ENCODE assay signal across 1 cellular context in genomic region chr2:190534310-190535118, GRCh38.
A peak's percentile ranks its signal among the peaks of the same experiment; 100 is the strongest.
TF ChIP-seq lines count a peak whose summit lies in the region.

Gene NEMP2, minus strand, starts transcription at chr2:190534722. Its CDS starts 67 bp downstream, at chr2:190534655.

TF ChIP-seq in HepG2, 621 proteins besides CTCF, POLR2A, EP300 and RAD21 (continued from another document and continues in another):
- TF ChIP-seq ZNF142 (CRISPR knock-in tag; IDR thresholded peaks at IDR 0.05) (peak; percentile 96), ZNF30 (CRISPR knock-in tag; IDR thresholded peaks at IDR 0.05) (no peak; the same call in 1 of the 2 replicates), HIVEP1 (CRISPR knock-in tag; IDR thresholded peaks at IDR 0.05) (peak; percentile 78), ZNF563 (CRISPR knock-in tag; IDR thresholded peaks at IDR 0.05) (peak; percentile 99), NFYB (CRISPR knock-in tag; IDR thresholded peaks at IDR 0.05) (peak; percentile 17; the same call in 1 of the 2 replicates), RORA (CRISPR knock-in tag; IDR thresholded peaks at IDR 0.05) (no peak), ZGPAT (CRISPR knock-in tag; IDR thresholded peaks at IDR 0.05) (peak; percentile 91), NFIC (IDR thresholded peaks at IDR 0.05; ENCODE audit: low read length) (no peak), ZNF75D (CRISPR knock-in tag; IDR thresholded peaks at IDR 0.05; ENCODE audit: borderline replicate concordance) (no peak), KDM5A (IDR thresholded peaks at IDR 0.05; ENCODE audit: borderline replicate concordance, low read length) (peak; percentile 55; the same call in 1 of the 2 replicates), MIXL1 (CRISPR knock-in tag; IDR thresholded peaks at IDR 0.05) (peak; percentile 12; the same call in 1 of the 2 replicates), GMEB2 (CRISPR knock-in tag; IDR thresholded peaks at IDR 0.05; ENCODE audit: low read depth) (peak; percentile 87), ZNF235 (CRISPR knock-in tag; IDR thresholded peaks at IDR 0.05; ENCODE audit: borderline replicate concordance) (peak; percentile 98; the same call in 1 of the 2 replicates), HCFC1 (IDR thresholded peaks at IDR 0.05; ENCODE audit: low read depth, low read length) (no peak; the same call in 1 of the 2 replicates), GABPA (IDR thresholded peaks at IDR 0.05; ENCODE audit: low read depth, low read length) (peak; percentile 56), GABPA (CRISPR knock-in tag; IDR thresholded peaks at IDR 0.05; ENCODE audit: low read depth) (peak; percentile 68), ZNF496 (CRISPR knock-in tag; IDR thresholded peaks at IDR 0.05; ENCODE audit: insufficient replicate concordance) (no peak), ZNF569 (CRISPR knock-in tag; IDR thresholded peaks at IDR 0.05; ENCODE audit: borderline replicate concordance) (no peak; the same call in 1 of the 2 replicates), ZNF709 (CRISPR knock-in tag; IDR thresholded peaks at IDR 0.05) (peak; percentile 99), ZBTB43 (CRISPR knock-in tag; conservative IDR thresholded peaks at IDR 0.05) (peak; percentile 86), ZKSCAN1 (IDR thresholded peaks at IDR 0.05; ENCODE audit: low read length) (0 out of 2 replicates have a peak, but pooled peaks have one; percentile 24), SETDB1 (CRISPR knock-in tag; IDR thresholded peaks at IDR 0.05; ENCODE audit: borderline replicate concordance) (no peak), GZF1 (CRISPR knock-in tag; IDR thresholded peaks at IDR 0.05) (no peak), HNRNPH1 (optimal IDR thresholded peaks at IDR 0.05; ENCODE audit: low read depth, low read length) (no peak), ZNF841 (CRISPR knock-in tag; IDR thresholded peaks at IDR 0.05; ENCODE audit: borderline replicate concordance) (peak; percentile 96), ZFP82 (CRISPR knock-in tag; IDR thresholded peaks at IDR 0.05; ENCODE audit: borderline replicate concordance) (peak; percentile 99), RBM39 (IDR thresholded peaks at IDR 0.05; ENCODE audit: low read depth, low read length, poor library complexity, severe bottlenecking) (peak; percentile 93), ZNF232 (CRISPR knock-in tag; IDR thresholded peaks at IDR 0.05; ENCODE audit: borderline replicate concordance) (peak; percentile 58; the same call in 1 of the 2 replicates), ZIK1 (CRISPR knock-in tag; IDR thresholded peaks at IDR 0.05; ENCODE audit: borderline replicate concordance, low read depth) (peak; percentile 98; the same call in 1 of the 2 replicates), NFIB (CRISPR knock-in tag; IDR thresholded peaks at IDR 0.05; ENCODE audit: borderline replicate concordance) (no peak), ZNF816 (CRISPR knock-in tag; IDR thresholded peaks at IDR 0.05; ENCODE audit: borderline replicate concordance) (peak; percentile 99), TBP (CRISPR knock-in tag; IDR thresholded peaks at IDR 0.05) (no peak), YEATS4 (CRISPR knock-in tag; IDR thresholded peaks at IDR 0.05; ENCODE audit: borderline replicate concordance) (peak; percentile 95; the same call in 1 of the 2 replicates), TSC22D2 (CRISPR knock-in tag; IDR thresholded peaks at IDR 0.05; ENCODE audit: borderline replicate concordance) (peak; percentile 76; the same call in 1 of the 2 replicates), TEAD3 (CRISPR knock-in tag; optimal IDR thresholded peaks at IDR 0.05; ENCODE audit: borderline replicate concordance) (peak; percentile 61), GATAD2A (CRISPR knock-in tag; IDR thresholded peaks at IDR 0.05) (no peak), SMARCE1 (IDR thresholded peaks at IDR 0.05; ENCODE audit: borderline replicate concordance) (no peak), NR2F6 (IDR thresholded peaks at IDR 0.05) (peak; percentile 63), NR2F6 (CRISPR knock-in tag; IDR thresholded peaks at IDR 0.05) (peak; percentile 51; the same call in 1 of the 2 replicates), SP140L (CRISPR knock-in tag; IDR thresholded peaks at IDR 0.05; ENCODE audit: borderline replicate concordance) (no peak), ERF (CRISPR knock-in tag; IDR thresholded peaks at IDR 0.05) (peak; percentile 98), KDM5B (CRISPR knock-in tag; IDR thresholded peaks at IDR 0.05; ENCODE audit: borderline replicate concordance) (peak; percentile 99), ZNF138 (CRISPR knock-in tag; IDR thresholded peaks at IDR 0.05; ENCODE audit: low read depth) (peak; percentile 96), RFX1 (IDR thresholded peaks at IDR 0.05) (no peak), KDM1A (CRISPR knock-in tag; IDR thresholded peaks at IDR 0.05) (0 out of 2 replicates have a peak, but pooled peaks have one; percentile 25), ZNF703 (CRISPR knock-in tag; IDR thresholded peaks at IDR 0.05; ENCODE audit: borderline replicate concordance) (peak; percentile 74; the same call in 1 of the 2 replicates), ZBTB20 (CRISPR knock-in tag; IDR thresholded peaks at IDR 0.05; ENCODE audit: borderline replicate concordance, low read depth) (0 out of 2 replicates have a peak, but pooled peaks have one; percentile 7), NR2F1 (CRISPR knock-in tag; IDR thresholded peaks at IDR 0.05) (peak; percentile 67 to 86; a peak in 3 of 4 replicates), STAG1 (CRISPR knock-in tag; IDR thresholded peaks at IDR 0.05) (no peak; the same call in 1 of the 2 replicates), ARNT2 (CRISPR knock-in tag; IDR thresholded peaks at IDR 0.05; ENCODE audit: low read depth) (peak; percentile 98), ZNF597 (CRISPR knock-in tag; IDR thresholded peaks at IDR 0.05) (no peak), CEBPZ (IDR thresholded peaks at IDR 0.05; ENCODE audit: low read length) (no peak), ARNT (IDR thresholded peaks at IDR 0.05) (no peak), NFATC3 (CRISPR knock-in tag; IDR thresholded peaks at IDR 0.05) (peak; percentile 79; the same call in 1 of the 2 replicates), KLF12 (CRISPR knock-in tag; IDR thresholded peaks at IDR 0.05; ENCODE audit: borderline replicate concordance) (peak; percentile 67; the same call in 1 of the 2 replicates), ZMYM3 (CRISPR knock-in tag; IDR thresholded peaks at IDR 0.05) (no peak)
